In genomic region chr2:210456571-210456970, GRCh38 we compare ENCODE assay signal across 16 cellular contexts.
"Had no signal": no experiment of that assay in that cellular context is flagged by ENCODE, and none has a peak within 500 bp of the region (broad histone marks: within the 10 kb centered on the region; RNA-seq: fewer than 3 reads in every experiment).

No MANE protein-coding gene starts in this region.

- ATAC-seq: activated T-cell treated with anti-CD3 and anti-CD28 coated beads, Interleukin-2, amount 50 U/mL, for 72 hours; left cardiac atrium; stimulated activated naive CD8-positive, alpha-beta T cell treated with anti-CD3 and anti-CD28 coated beads, Interleukin-15, Interleukin-2, amounts not matched to agents 100 U/mL and 50 U/mL, for 24 hours had no signal

- H3K27ac ChIP-seq: parathyroid adenoma, thoracic aorta had no signal

- DNase-seq: activated CD4-positive, alpha-beta memory T cell treated with anti-CD3 and anti-CD28 coated beads, Interleukin-2, amount 10 ng/mL, durations not matched to agents 7 days and 5 days; activated CD8-positive, alpha-beta memory T cell treated with anti-CD3 and anti-CD28 coated beads, Interleukin-2, amount 50 U/mL, for 4 hours; activated gamma-delta T cell treated with Interleukin-2 at 50 U/mL for 16 hours; activated naive CD8-positive, alpha-beta T cell treated with anti-CD3 and anti-CD28 coated beads, Interleukin-2, amount 10 ng/mL, durations not matched to agents 7 days and 5 days; activated T-cell treated with anti-CD3 and anti-CD28 coated beads, Interleukin-2, amount 50 U/mL, for 72 hours; aorta; effector CD8-positive, alpha-beta T cell; hypothalamus; left cardiac atrium; naive B cell; retina; stimulated activated CD4-positive, alpha-beta T cell treated with anti-CD3 and anti-CD28 coated beads, Interleukin-4, amount 100 ng/mL, for 1 hour; stimulated activated CD8-positive, alpha-beta memory T cell treated with anti-CD3 and anti-CD28 coated beads, Interleukin-4, amount 100 ng/mL, for 48 hours; stimulated activated naive CD8-positive, alpha-beta T cell treated with anti-CD3 and anti-CD28 coated beads, Interleukin-15, Interleukin-2, amounts not matched to agents 100 U/mL and 50 U/mL, for 24 hours had no signal
